8 cellular contexts compared by ENCODE assay signal in the genomic region with DNA sequence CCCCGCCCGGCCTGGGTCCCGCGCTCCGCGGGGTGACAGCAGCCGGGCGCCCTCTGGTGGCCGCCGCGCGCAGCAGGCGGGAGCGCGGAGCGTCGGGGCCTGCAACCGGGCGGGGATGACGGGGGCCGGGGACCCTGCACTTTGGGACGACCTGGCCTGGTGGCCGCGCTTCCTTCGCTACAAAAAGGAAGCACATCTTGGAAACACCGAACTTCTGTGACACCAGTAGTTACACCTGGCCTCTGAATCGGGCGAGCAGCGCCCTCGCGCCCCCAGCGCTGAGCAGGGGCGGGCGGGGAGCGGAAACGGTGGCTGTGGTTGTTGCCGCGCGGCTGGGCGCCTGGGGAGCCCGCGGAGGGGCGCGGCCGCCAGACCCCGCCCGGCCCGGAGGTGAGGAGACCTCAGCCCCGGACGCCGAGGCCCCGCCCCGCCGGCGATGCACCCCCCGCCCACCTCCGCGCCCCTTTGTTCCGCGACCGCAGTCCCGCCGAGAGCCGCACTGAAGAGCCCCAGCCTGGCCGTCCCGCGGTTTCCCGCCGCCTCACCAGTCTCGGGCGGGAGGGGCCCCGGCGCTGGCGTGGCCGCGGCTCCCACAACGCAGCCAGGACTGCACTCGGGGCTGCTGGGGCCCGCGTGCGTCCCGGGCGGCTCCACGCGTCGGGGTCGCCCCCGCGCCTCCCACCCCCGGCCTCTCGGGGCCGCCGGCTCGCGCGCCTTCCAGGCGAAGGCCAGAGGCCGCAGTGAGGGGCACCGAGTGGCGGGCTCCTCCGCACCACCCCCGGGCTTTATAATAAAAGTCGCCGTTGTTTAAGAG. TPM values are rescaled to one million over a fixed set of nuclear protein-coding genes. Genes with fewer than 3 reads are reported as not detected.
DNase-seq lines count a peak whose midpoint lies in the region; ATAC-seq, FAIRE-seq and TF ChIP-seq lines count a peak whose summit lies in the region.

No MANE protein-coding gene starts in this region.

- WGBS in H1 (ENCODE audit: extremely low coverage in 1 of 2, insufficient coverage in 1 of 2, insufficient read length in 1 of 2, insufficient replicate concordance in 2 of 2, low coverage in 1 of 2, low lambda C conversion rate in 2 of 2, missing lambda C conversion rate in 1 of 2), 2 experiments, result 2% methylated on average over 21 of the region's 104 CpGs; no CpG with 5 or more reads in 1 of the 2 experiments

- H2BK20ac ChIP-seq in H1 (ENCODE audit: low read length), result no peak overlapping the region

- no peak for DNase-seq in BJ (ENCODE audit: low read depth)
- DNase-seq in NCI-H460 (ENCODE audit: extremely low read depth, low read depth), result peak; percentile 52
- peak; percentile 78 for DNase-seq in activated CD4-positive, alpha-beta memory T cell treated with anti-CD3 and anti-CD28 coated beads for 36 hours
- DNase-seq in H1 (ENCODE audit: low read depth in 1 of 2, low spot score in 2 of 2), result peak in 1 of 2 experiments; percentile 89
- peak; percentile 80 for DNase-seq in stimulated activated CD8-positive, alpha-beta memory T cell treated with anti-CD3 and anti-CD28 coated beads, Interleukin-4, amount 100 ng/mL, for 48 hours

- H3K4me3 ChIP-seq in BJ (ENCODE audit: low read depth, low read length) (peak overlapping the region; percentile 69), H1 (ENCODE audit: extremely low read depth in 1 of 4, insufficient read depth in 2 of 4, low read depth in 3 of 4, low read length in 4 of 4) (peak overlapping the region; percentile 54 to 89 (median 68)), mononuclear cell (ENCODE audit: low read length) (peak overlapping the region; percentile 47)

- H3K9me3 Mint-ChIP-seq in activated CD4-positive, alpha-beta memory T cell treated with anti-CD3 and anti-CD28 coated beads for 36 hours, result no peaks in the 10 kb centered on the region

- POLR2A ChIA-PET in BJ (lab: Charles Lee), result no interaction called here
- POLR2A ChIA-PET in activated CD4-positive, alpha-beta memory T cell treated with anti-CD3 and anti-CD28 coated beads for 36 hours (lab: Charles Lee), result interaction anchor here (1.0 to 3.5 kb wide), 4 partner anchors 12 to 122 kb away, joined by 3 to 16 read pairs (median 6); partner anchors contain the start of genes H3-3A and SDE2
- POLR2A ChIA-PET in H1 (lab: Charles Lee; ENCODE audit: partially characterized antibody), result interaction anchor here (1.0 to 5.0 kb wide), 9 partner anchors 10 to 187 kb away, joined by 3 to 47 read pairs (median 4); partner anchors contain the start of genes H3-3A and LIN9

- peak overlapping the region; percentile 95; the same call in 1 of the 2 replicates for H2BK5ac ChIP-seq in H1 (ENCODE audit: low read depth, low read length)

- H3K27me3 Mint-ChIP-seq in activated CD4-positive, alpha-beta memory T cell treated with anti-CD3 and anti-CD28 coated beads for 36 hours, result no peaks in the 10 kb centered on the region

- H3K14ac ChIP-seq in H1 (ENCODE audit: insufficient read length), result no peak overlapping the region

- no peaks in the 10 kb centered on the region for H3K79me1 ChIP-seq in H1 (ENCODE audit: low read depth, low read length)

- no peak overlapping the region; the same call in 1 of the 2 replicates for H2BK15ac ChIP-seq in H1 (ENCODE audit: low read length)

- H2BK120ac ChIP-seq in H1 (replicated peaks; ENCODE audit: low read depth, low read length), result no peak overlapping the region

- TF ChIP-seq EP300 in H1 (IDR thresholded peaks at IDR 0.05; ENCODE audit: borderline replicate concordance in 1 of 2, low read depth in 2 of 2, low read length in 2 of 2), result no peak

- intact Hi-C loops in activated CD4-positive, alpha-beta memory T cell treated with anti-CD3 and anti-CD28 coated beads for 36 hours (cut with micrococcal nuclease), result loop anchor here (1.0 to 5.0 kb wide), 7 partner anchors 11 to 647 kb away; partner anchors contain the start of genes H3-3A, PARP1 and SDE2

- H2BK12ac ChIP-seq in H1 (ENCODE audit: low read depth, low read length), result peak overlapping the region; percentile 68; the same call in 1 of the 2 replicates

- peak overlapping the region; percentile 74 for H3K4me3 Mint-ChIP-seq in activated CD4-positive, alpha-beta memory T cell treated with anti-CD3 and anti-CD28 coated beads for 36 hours

- peak overlapping the region; percentile 56 to 97 (median 82) for H3K9ac ChIP-seq in H1 (replicated peaks in 1 of 4; ENCODE audit: extremely low read depth in 1 of 4, low read depth in 3 of 4, low read length in 3 of 4)

- H4K91ac ChIP-seq in H1 (replicated peaks; ENCODE audit: insufficient read length, low read length), result peak overlapping the region; percentile 93

- no peaks in the 10 kb centered on the region for H3K36me3 ChIP-seq in BJ (ENCODE audit: control insufficient read depth, insufficient read depth, low read length)
- H3K36me3 ChIP-seq in H1 (ENCODE audit: control insufficient read depth in 2 of 4, insufficient read depth in 4 of 4, low read length in 3 of 4), result no peaks in the 10 kb centered on the region

- H4K20me1 ChIP-seq in H1 (replicated peaks in 1 of 2; ENCODE audit: control insufficient read depth in 1 of 2, insufficient read depth in 2 of 2, low read length in 2 of 2), result no peaks in the 10 kb centered on the region

- FAIRE-seq in H1 (lab: Jason Lieb, UNC), result no peak

- peak overlapping the region; percentile 92 for H4K5ac ChIP-seq in H1 (ENCODE audit: insufficient read length, low read depth, low read length)

- peak overlapping the region; percentile 96; the same call in 1 of the 2 replicates for H2AFZ ChIP-seq in H1 (ENCODE audit: low read length)

- CTCF ChIA-PET in BJ (lab: Yijun Ruan, JAX) (interaction anchor here (1.3 to 7.6 kb wide), 8 partner anchors 11 to 134 kb away, joined by 3 to 198 read pairs (median 18); partner anchors contain the start of gene H3-3A), H1 (lab: Charles Lee; ENCODE audit: partially characterized antibody) (interaction anchor here (1.3 to 9.1 kb wide), 10 partner anchors 12 to 210 kb away, joined by 4 to 139 read pairs (median 22); no protein-coding TSS in a partner anchor)
- CTCF ChIA-PET in activated CD4-positive, alpha-beta memory T cell treated with anti-CD3 and anti-CD28 coated beads for 36 hours (lab: Charles Lee), result interaction anchor here (0.9 to 8.3 kb wide), 13 partner anchors 11 to 285 kb away, joined by 3 to 259 read pairs (median 7); partner anchors contain the start of genes H3-3A and PARP1

- no peaks in the 10 kb centered on the region for H3K79me2 ChIP-seq in H1 (ENCODE audit: control insufficient read depth in 1 of 2, insufficient read depth in 2 of 2, low read length in 2 of 2)

- ATAC-seq in GM19023 (IDR thresholded peaks at IDR 0.05; ENCODE audit: unreplicated experiment) (peak; percentile 65), HG03175 (IDR thresholded peaks at IDR 0.05; ENCODE audit: unreplicated experiment) (peak; percentile 61)

- H3K4me1 ChIP-seq in H1 (replicated peaks in 1 of 4; ENCODE audit: control insufficient read depth in 3 of 4, insufficient read depth in 4 of 4, low read length in 3 of 4) (peaks cover 4 to 27% (median 14%) of the 10 kb centered on the region in 4 experiments), mononuclear cell (ENCODE audit: insufficient read depth, low read length) (peaks cover 54% of the 10 kb centered on the region)

- peak; percentile 50 to 83 for TF ChIP-seq RAD21 in H1 (IDR thresholded peaks at IDR 0.05 in 1 of 2, conservative IDR thresholded peaks at IDR 0.05 in 1 of 2; ENCODE audit: low read depth in 2 of 2, low read length in 2 of 2)

- H3K56ac ChIP-seq in H1 (replicated peaks; ENCODE audit: insufficient read length, low read depth, low read length), result peak overlapping the region; percentile 89

- peak overlapping the region; percentile 84 to 98 for H3K4me2 ChIP-seq in H1 (ENCODE audit: insufficient read depth in 1 of 2, low read depth in 2 of 2, low read length in 2 of 2)

- peak overlapping the region; percentile 93 for H4K8ac ChIP-seq in H1 (ENCODE audit: extremely low read depth, insufficient read depth, low read length)

- H3K9me3 ChIP-seq in H1 (ENCODE audit: insufficient read depth in 2 of 2, low read depth in 1 of 2, low read length in 1 of 2) (no peaks in the 10 kb centered on the region), mononuclear cell (ENCODE audit: low read depth, low read length) (no peaks in the 10 kb centered on the region)

- peak; percentile 41 for TF ChIP-seq CTCF in BJ (IDR thresholded peaks at IDR 0.05; ENCODE audit: insufficient read depth, low read depth, low read length)
- peak; percentile 75 to 88 (median 79) for TF ChIP-seq CTCF in H1 (IDR thresholded peaks at IDR 0.05; ENCODE audit: control extremely low read depth in 1 of 3, insufficient read depth in 1 of 3, low read depth in 1 of 3, low read length in 3 of 3)

- peak overlapping the region; percentile 74 for H3K27ac Mint-ChIP-seq in activated CD4-positive, alpha-beta memory T cell treated with anti-CD3 and anti-CD28 coated beads for 36 hours

- H3K27me3 ChIP-seq in BJ (ENCODE audit: control insufficient read depth, insufficient read depth, low read length), result peaks cover 2% of the 10 kb centered on the region; the same call in 1 of the 2 replicates
- peaks cover 0 to 7% (median 4%) of the 10 kb centered on the region in 4 experiments; a peak in 3 of 7 replicates for H3K27me3 ChIP-seq in H1 (replicated peaks in 1 of 4; ENCODE audit: control insufficient read depth in 3 of 4, extremely low read depth in 1 of 4, insufficient read depth in 3 of 4, low read length in 3 of 4)
- no peaks in the 10 kb centered on the region for H3K27me3 ChIP-seq in mononuclear cell (ENCODE audit: insufficient read depth, low read length)

- H3K27ac ChIP-seq in H1 (ENCODE audit: low read depth, low read length), result peak overlapping the region; percentile 90; the same call in 1 of the 2 replicates

- peak in 1 of 2 experiments; percentile 82; a peak in 1 of 3 replicates for TF ChIP-seq POLR2A in H1 (IDR thresholded peaks at IDR 0.05; ENCODE audit: control extremely low read depth in 1 of 2, low read depth in 2 of 2, low read length in 2 of 2)

- peak overlapping the region; percentile 99 for H3K18ac ChIP-seq in H1 (ENCODE audit: extremely low read depth, low read length)

- H3K36me3 Mint-ChIP-seq in activated CD4-positive, alpha-beta memory T cell treated with anti-CD3 and anti-CD28 coated beads for 36 hours, result no peaks in the 10 kb centered on the region

- H3K23me2 ChIP-seq in H1 (ENCODE audit: low read depth, low read length), result peaks cover 6% of the 10 kb centered on the region; the same call in 1 of the 2 replicates

- peak overlapping the region; percentile 98 for H3K4ac ChIP-seq in H1 (replicated peaks; ENCODE audit: insufficient read length, low read depth, low read length)

- H2AK5ac ChIP-seq in H1 (ENCODE audit: low read depth, low read length), result no peak overlapping the region

- H3K4me1 Mint-ChIP-seq in activated CD4-positive, alpha-beta memory T cell treated with anti-CD3 and anti-CD28 coated beads for 36 hours (ENCODE audit: low read depth), result peaks cover 26% of the 10 kb centered on the region

- no peak overlapping the region for H3K23ac ChIP-seq in H1 (ENCODE audit: insufficient read length)

RNA-seq across cellular contexts. Expression of gene H3-3A, which starts 59.3 kb away (rescaled TPM):
- 164 and 168 TPM in 2 replicates for polyA plus RNA-seq in BJ (2011; rRNA removed)
- 26.5 and 32.5 TPM in 2 replicates for polyA minus RNA-seq in BJ (2011; rRNA and poly(A)+ RNA removed)
- 423 and 472 TPM in 2 replicates for total RNA-seq in NCI-H460 (2014; rRNA removed; shearing (Covaris generic))
- polyA plus RNA-seq in NCI-H460 (2014; cell fraction: nucleus; rRNA removed), result 311 and 341 TPM in 2 replicates
- 100 to 1,000 TPM; 317 to 320 TPM for total RNA-seq in activated CD4-positive, alpha-beta memory T cell treated with anti-CD3 and anti-CD28 coated beads for 36 hours
- 1,213 and 1,223 TPM in 2 replicates for total RNA-seq in H1 (2021; fragmentation: NEBNext Ultra II Directional; extraction: Animal tissue kit (Norgen Biotek cat#: 25700))
- polyA plus RNA-seq in H1 (2011; rRNA removed), result 760 and 1,157 TPM in 2 replicates
- polyA plus RNA-seq in H1 (2011; cell fraction: cytosol; rRNA removed), result 1,155 TPM
- 408 TPM for polyA plus RNA-seq in H1 (2011; cell fraction: nucleus; rRNA removed)
- 555 to 853 TPM (median 714 TPM) in 4 replicates for polyA plus RNA-seq in H1 (2012, experiment 1 of 2)
- 650 TPM for polyA plus RNA-seq in H1 (2012, experiment 2 of 2)
- polyA plus RNA-seq in H1 (2013, experiment 1 of 2), result 1,534 TPM
- 1,619 TPM for polyA plus RNA-seq in H1 (2013, experiment 2 of 2)
- 222 and 228 TPM in 2 replicates for polyA minus RNA-seq in H1 (2011; rRNA and poly(A)+ RNA removed)
- 287 TPM for polyA minus RNA-seq in H1 (2011; cell fraction: cytosol; rRNA and poly(A)+ RNA removed)
- polyA minus RNA-seq in H1 (2011; cell fraction: nucleus; rRNA and poly(A)+ RNA removed), result 109 TPM
- 399 TPM for total RNA-seq in mononuclear cell
